Comparison of ENCODE assay signal across 7 cellular contexts in the genomic region with DNA sequence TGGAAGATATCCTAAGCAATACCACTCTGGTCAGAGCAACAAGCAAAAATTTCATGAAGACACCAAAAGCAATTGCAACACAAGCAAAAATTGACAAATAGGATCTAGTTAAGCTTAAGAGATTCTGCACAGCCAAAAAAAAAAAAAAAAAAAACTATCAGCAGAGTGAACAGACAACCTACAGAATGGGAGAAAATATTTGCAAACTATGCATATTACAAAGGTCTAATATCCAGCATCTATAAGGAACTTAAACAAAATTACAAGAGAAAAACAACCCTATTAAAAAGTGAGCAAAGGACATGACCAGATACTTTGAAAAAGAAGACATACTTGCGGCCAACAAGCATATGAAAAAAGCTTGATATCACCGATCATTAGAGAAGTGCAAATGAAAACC.
"Had no signal": no experiment of that assay in that cellular context is flagged by ENCODE, and none has a peak within 500 bp of the region (broad histone marks: within the 10 kb centered on the region; RNA-seq: fewer than 3 reads in every experiment).

No MANE protein-coding gene starts in this region.

- DNase-seq: GDM1, GF-D8 had no signal

- FAIRE-seq: G401.6, GM12891, GM12892, GM19239 had no signal

- ATAC-seq: GM12878 had no signal

- H3K4me3 ChIP-seq: GM12878 had no signal
